ENCODE assay signal across 1 cellular context in genomic region chr1:225909477-225909876, GRCh38.
TF ChIP-seq lines count a peak whose summit lies in the region.

No MANE protein-coding gene starts in this region.

TF ChIP-seq in K562, 482 proteins besides CTCF, POLR2A, EP300 and RAD21:
- TF ChIP-seq PCBP2 (IDR thresholded peaks at IDR 0.05; ENCODE audit: low read depth, low read length, poor library complexity, severe bottlenecking) (no peak), ZNF263 (CRISPR knock-in tag; IDR thresholded peaks at IDR 0.05; ENCODE audit: borderline replicate concordance) (0 out of 2 replicates have a peak, but pooled peaks have one; percentile 35), ZBTB33 (CRISPR knock-in tag; IDR thresholded peaks at IDR 0.05) (no peak), CEBPG (CRISPR knock-in tag; IDR thresholded peaks at IDR 0.05) (no peak), CEBPG (tag; conservative IDR thresholded peaks at IDR 0.05 in 1 of 2, IDR thresholded peaks at IDR 0.05 in 1 of 2) (no peak)
